8 cellular contexts compared by ENCODE assay signal in the genomic region with DNA sequence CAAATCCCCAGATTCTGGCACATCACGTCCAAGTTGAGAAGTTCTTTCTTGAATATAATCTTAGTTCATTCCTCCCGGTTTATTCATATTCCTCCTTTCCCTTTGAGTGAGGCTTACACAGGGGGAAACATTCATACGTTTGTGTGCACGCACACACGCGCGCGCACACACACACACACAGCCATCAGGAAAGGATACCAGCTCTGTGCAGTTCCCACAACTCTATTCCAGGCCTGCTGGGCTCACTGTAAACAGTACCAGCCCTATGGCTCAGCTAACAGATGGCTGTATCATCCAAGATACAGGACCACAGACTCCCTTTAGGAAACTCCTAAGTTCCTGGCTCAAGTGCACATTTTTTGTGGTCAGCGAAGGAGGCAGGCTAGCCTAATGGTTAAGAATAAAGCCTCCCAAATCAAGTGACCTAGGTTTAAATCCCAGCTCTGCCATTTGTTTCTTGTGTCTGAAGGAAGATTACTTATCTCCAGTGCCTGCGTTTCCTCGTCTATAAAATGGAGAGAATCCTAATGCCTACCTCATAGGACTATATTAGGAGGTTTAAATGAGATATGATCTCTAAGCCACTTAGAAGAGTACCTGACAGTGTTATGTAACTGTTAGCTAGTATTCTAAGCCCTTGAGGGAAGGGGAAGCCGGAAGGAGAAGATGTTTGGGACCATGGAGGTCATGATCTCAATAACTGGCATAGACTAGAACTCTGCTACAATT. TPM values are rescaled to one million over a fixed set of nuclear protein-coding genes. Genes with fewer than 3 reads are reported as not detected.
DNase-seq lines count a peak whose midpoint lies in the region; ATAC-seq lines count a peak whose summit lies in the region.

No MANE protein-coding gene starts in this region.

- peaks cover 82% of the 10 kb centered on the region for H3K4me1 Mint-ChIP-seq in central memory CD8-positive, alpha-beta T cell
- H3K4me1 Mint-ChIP-seq in naive thymus-derived CD8-positive, alpha-beta T cell, result peaks cover 30 to 88% (median 74%) of the 10 kb centered on the region in 4 donors

- peaks cover 41% of the 10 kb centered on the region for H3K36me3 Mint-ChIP-seq in central memory CD8-positive, alpha-beta T cell (ENCODE audit: insufficient read depth)
- peaks cover 21 to 51% (median 34%) of the 10 kb centered on the region in 3 donors for H3K36me3 Mint-ChIP-seq in naive thymus-derived CD8-positive, alpha-beta T cell

- H3K4me1 ChIP-seq in ACC112 (ENCODE audit: control insufficient read depth, insufficient read depth, low read length, unreplicated experiment), result peaks cover 40% of the 10 kb centered on the region

- H3K36me3 ChIP-seq in ACC112 (ENCODE audit: insufficient read depth, low read length), result no peaks in the 10 kb centered on the region

- no peaks in the 10 kb centered on the region for H3K27me3 ChIP-seq in ACC112 (ENCODE audit: insufficient read depth, low read length)

- peaks cover 51% of the 10 kb centered on the region for H3K79me2 ChIP-seq in ACC112 (ENCODE audit: control insufficient read depth, insufficient read depth, low read length, unreplicated experiment)

- H3K4me3 Mint-ChIP-seq in central memory CD8-positive, alpha-beta T cell, result peak overlapping the region; percentile 96
- peak overlapping the region; percentile 94 to 99 (median 98) for H3K4me3 Mint-ChIP-seq in naive thymus-derived CD8-positive, alpha-beta T cell

- DNase-seq in LHCN-M2 (ENCODE audit: low read depth), result peak; percentile 83
- no peak for DNase-seq in central memory CD8-positive, alpha-beta T cell (ENCODE audit: low spot score in 2 of 2)
- DNase-seq in naive thymus-derived CD8-positive, alpha-beta T cell, result no peak
- DNase-seq in cerebellar nuclear complex (lab: John Stamatoyannopoulos, UW), result no peak
- no peak for DNase-seq in NCI-H2196 (lab: John Stamatoyannopoulos, UW; ENCODE audit: unreplicated experiment)
- DNase-seq in DMS114 treated with DMSO at 0.1 percent for 48 hours (lab: John Stamatoyannopoulos, UW; ENCODE audit: unreplicated experiment), result no peak

- H3K27ac ChIP-seq in ACC112 (ENCODE audit: low read depth, low read length), result peak overlapping the region; percentile 93

- POLR2A ChIA-PET in naive thymus-derived CD8-positive, alpha-beta T cell (lab: Charles Lee), result interaction anchor here (0.5 to 16.0 kb wide), 13 partner anchors 8 to 737 kb away, joined by 3 to 233 read pairs (median 6); a partner anchor contains a TSS

- H3K4me3 ChIP-seq in ACC112 (ENCODE audit: low read depth, low read length), result peak overlapping the region; percentile 86

- peak overlapping the region; percentile 13 for H3K27ac Mint-ChIP-seq in central memory CD8-positive, alpha-beta T cell (ENCODE audit: low read depth)
- H3K27ac Mint-ChIP-seq in naive thymus-derived CD8-positive, alpha-beta T cell, result peak overlapping the region; percentile 81 to 99 (median 96)

- no peak overlapping the region for H2AFZ ChIP-seq in ACC112 (ENCODE audit: low read length, unreplicated experiment)

- ATAC-seq in central memory CD8-positive, alpha-beta T cell (replicated peaks; ENCODE audit: extremely low read depth, poor library complexity, severe bottlenecking), result no peak
- no peak for ATAC-seq in naive thymus-derived CD8-positive, alpha-beta T cell
- ATAC-seq in GM18498 (IDR thresholded peaks at IDR 0.05; ENCODE audit: unreplicated experiment), result no peak

- H3K27me3 Mint-ChIP-seq in central memory CD8-positive, alpha-beta T cell, result no peaks in the 10 kb centered on the region
- H3K27me3 Mint-ChIP-seq in naive thymus-derived CD8-positive, alpha-beta T cell, result no peaks in the 10 kb centered on the region

- H3K9me3 Mint-ChIP-seq in central memory CD8-positive, alpha-beta T cell, result no peaks in the 10 kb centered on the region
- H3K9me3 Mint-ChIP-seq in naive thymus-derived CD8-positive, alpha-beta T cell, result no peaks in the 10 kb centered on the region

RNA-seq across cellular contexts. Expression of a gene that starts 3.7 kb away (rescaled TPM):
- total RNA-seq in LHCN-M2 (2014; rRNA removed), result 18.1 and 26.5 TPM in 2 replicates
- polyA plus RNA-seq in LHCN-M2 (2012), result 9.8 TPM
- total RNA-seq in naive thymus-derived CD8-positive, alpha-beta T cell, result 10 to 100 TPM; 61.3 to 73.8 TPM
- 10 to 100 TPM; 24.4 to 36.8 (median 28.6) TPM for polyA plus RNA-seq in naive thymus-derived CD8-positive, alpha-beta T cell
